10 cellular contexts compared by ENCODE assay signal in the genomic region with DNA sequence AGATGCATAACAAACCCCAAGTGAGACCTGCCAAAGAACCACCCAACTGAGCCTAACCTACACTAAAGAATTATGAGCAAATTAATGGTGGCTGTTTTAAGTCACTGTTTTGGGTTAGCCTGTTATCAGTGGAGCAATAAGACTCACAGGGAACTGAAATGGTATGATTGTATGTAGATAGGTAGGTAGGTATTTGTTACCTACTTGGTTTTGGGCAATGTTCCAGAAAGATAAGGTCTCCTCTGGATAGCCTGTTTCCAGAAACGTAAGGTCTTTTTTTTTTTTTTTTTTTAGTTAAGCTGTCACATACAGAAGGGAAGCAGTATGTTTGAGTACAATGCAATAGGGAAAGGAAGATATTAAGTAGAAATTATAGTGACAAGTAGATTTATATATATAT. TPM values are rescaled to one million over a fixed set of nuclear protein-coding genes. Genes with fewer than 3 reads are reported as not detected.
"Had no signal": no experiment of that assay in that cellular context is flagged by ENCODE, and none has a peak within 500 bp of the region (broad histone marks: within the 10 kb centered on the region; RNA-seq: fewer than 3 reads in every experiment).

No MANE protein-coding gene starts in this region.

- FAIRE-seq: HepG2 had no signal

- H3K9me3 ChIP-seq: HAP-1 had no signal

- H3K4me1 ChIP-seq: HAP-1 had no signal

- ATAC-seq: GM23338, HCT116, HepG2 had no signal

- DNase-seq: H7, HFFc6 had no signal

- H3K4me3 ChIP-seq: GM23338, HAP-1 had no signal

- H3K27ac ChIP-seq: HL-60 had no signal

- H3K4me2 ChIP-seq: GM23338 had no signal

- H3K36me3 ChIP-seq: HAP-1 had no signal

- H2AFZ ChIP-seq: GM23338 had no signal

RNA-seq across cellular contexts. Expression of a gene that starts 50.9 kb away (rescaled TPM):
- total RNA-seq: H4, H7, HFFc6, HT1080 had no signal
- polyA plus RNA-seq: IgD-negative memory B cell had no signal
